In genomic region chr14:91377700-91378652, GRCh38 we compare ENCODE assay signal across 9 cellular contexts.
DNase-seq lines count a peak whose midpoint lies in the region; ATAC-seq lines count a peak whose summit lies in the region.
"Had no signal": no experiment of that assay in that cellular context is flagged by ENCODE, and none has a peak within 500 bp of the region (broad histone marks: within the 10 kb centered on the region; RNA-seq: fewer than 3 reads in every experiment).

No MANE protein-coding gene starts in this region.

- no peaks in the 10 kb centered on the region for H3K27me3 ChIP-seq in NT2/D1 (ENCODE audit: insufficient read depth, insufficient read length)
- H3K27me3 ChIP-seq: uterus had no signal

- ATAC-seq in central memory CD8-positive, alpha-beta T cell (replicated peaks; ENCODE audit: extremely low read depth, poor library complexity, severe bottlenecking) = peak; percentile 8

- H3K9me3 Mint-ChIP-seq in central memory CD8-positive, alpha-beta T cell = no peaks in the 10 kb centered on the region

- no peak overlapping the region for H3K4me3 ChIP-seq in NT2/D1 (ENCODE audit: insufficient read length, low read depth)
- H3K4me3 ChIP-seq: uterus had no signal

- H3K27ac Mint-ChIP-seq in central memory CD8-positive, alpha-beta T cell (ENCODE audit: low read depth) = peak overlapping the region; percentile 92

- H3K36me3 ChIP-seq in NT2/D1 (ENCODE audit: insufficient read depth, insufficient read length, low read length) = no peaks in the 10 kb centered on the region
- H3K36me3 ChIP-seq: uterus had no signal

- H3K4me1 ChIP-seq in NT2/D1 (ENCODE audit: insufficient read depth, insufficient read length) = peaks cover 24% of the 10 kb centered on the region

- DNase-seq in activated CD4-positive, alpha-beta T cell treated with anti-CD3 and anti-CD28 coated beads for 4 hours = peak; percentile 31 to 34
- DNase-seq in activated CD4-positive, alpha-beta T cell treated with anti-CD3 and anti-CD28 coated beads for 1 hour = no peak
- DNase-seq in NT2/D1 (ENCODE audit: low read depth, low spot score) = no peak
- no peak for DNase-seq in central memory CD8-positive, alpha-beta T cell (ENCODE audit: low spot score in 2 of 2)
- peak; percentile 34 for DNase-seq in stimulated activated CD8-positive, alpha-beta memory T cell treated with anti-CD3 and anti-CD28 coated beads, Interleukin-12 subunit alpha, Interleukin-12 subunit beta, amount 100 ng/mL, for 24 hours (ENCODE audit: extremely low read depth)
- no peak for DNase-seq in middle frontal gyrus (ENCODE audit: extremely low spot score, low spot score)
- no peak for DNase-seq in DMS79 (lab: John Stamatoyannopoulos, UW)
- no peak for DNase-seq in inferior parietal cortex (ENCODE audit: extremely low spot score)
- DNase-seq: uterus had no signal

- peaks cover 99% of the 10 kb centered on the region for H3K4me1 Mint-ChIP-seq in central memory CD8-positive, alpha-beta T cell

- no peaks in the 10 kb centered on the region for H3K9me3 ChIP-seq in NT2/D1 (ENCODE audit: insufficient read depth, low read length)
- H3K9me3 ChIP-seq: uterus had no signal

- H3K27me3 Mint-ChIP-seq in central memory CD8-positive, alpha-beta T cell = no peaks in the 10 kb centered on the region

- peaks cover 50% of the 10 kb centered on the region for H3K36me3 Mint-ChIP-seq in central memory CD8-positive, alpha-beta T cell (ENCODE audit: insufficient read depth)

- H3K9ac ChIP-seq in NT2/D1 (ENCODE audit: insufficient read length, low read depth) = peak overlapping the region; percentile 3

- H3K4me3 Mint-ChIP-seq in central memory CD8-positive, alpha-beta T cell = peak overlapping the region; percentile 75

Comparison
In these comparisons a context has a peak if more than half of its experiments do, and no peak if none do; other contexts are left out.
1. DNase-seq: peak in activated CD4-positive, alpha-beta T cell treated with anti-CD3 and anti-CD28 coated beads for 4 hours (2 of 2) and stimulated activated CD8-positive, alpha-beta memory T cell treated with anti-CD3 and anti-CD28 coated beads, Interleukin-12 subunit alpha, Interleukin-12 subunit beta, amount 100 ng/mL, for 24 hours (single experiment); none in activated CD4-positive, alpha-beta T cell treated with anti-CD3 and anti-CD28 coated beads for 1 hour (single experiment), NT2/D1 (single experiment), central memory CD8-positive, alpha-beta T cell (0 of 2), middle frontal gyrus (single experiment), DMS79 (single experiment) and inferior parietal cortex (single experiment).